Comparison of ENCODE assay signal across 2 cellular contexts in the genomic region with DNA sequence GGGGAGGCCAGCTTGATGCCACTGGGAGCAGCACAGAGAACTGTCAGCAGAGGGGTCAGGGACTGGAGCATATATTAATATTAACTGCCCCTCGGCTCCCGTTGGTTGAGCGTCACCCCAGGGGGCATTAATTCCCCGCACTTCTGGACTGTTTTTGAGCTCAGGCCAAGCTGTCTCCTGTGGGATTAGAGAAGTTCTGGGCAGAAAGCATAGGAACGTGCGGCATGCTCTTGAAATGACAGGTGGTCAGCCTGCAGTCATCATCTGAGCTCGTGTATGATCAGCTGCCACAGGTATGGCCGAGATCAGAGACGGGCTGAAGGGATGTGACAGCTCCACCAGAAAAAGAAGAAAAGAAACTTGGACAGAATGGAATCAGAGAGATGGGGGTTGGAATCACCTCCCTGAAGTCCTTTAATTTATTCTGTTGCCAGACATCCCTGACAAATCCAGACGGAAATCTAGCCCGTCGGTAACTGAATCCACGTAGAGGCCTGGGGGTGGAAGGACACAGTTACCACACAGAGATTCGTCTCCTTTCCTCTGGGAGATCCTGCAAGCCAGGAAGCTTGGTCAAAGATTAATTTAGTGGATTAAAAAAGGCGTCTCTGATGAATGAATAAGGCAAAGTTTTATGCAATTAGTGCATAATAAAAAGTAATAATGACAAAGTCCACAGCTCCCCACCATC.
TF ChIP-seq lines count a peak whose summit lies in the region.

No MANE protein-coding gene starts in this region.

TF ChIP-seq in WTC11, 78 proteins besides CTCF, POLR2A, EP300 and RAD21 (continued from another document):
- TF ChIP-seq, protein P1, sequence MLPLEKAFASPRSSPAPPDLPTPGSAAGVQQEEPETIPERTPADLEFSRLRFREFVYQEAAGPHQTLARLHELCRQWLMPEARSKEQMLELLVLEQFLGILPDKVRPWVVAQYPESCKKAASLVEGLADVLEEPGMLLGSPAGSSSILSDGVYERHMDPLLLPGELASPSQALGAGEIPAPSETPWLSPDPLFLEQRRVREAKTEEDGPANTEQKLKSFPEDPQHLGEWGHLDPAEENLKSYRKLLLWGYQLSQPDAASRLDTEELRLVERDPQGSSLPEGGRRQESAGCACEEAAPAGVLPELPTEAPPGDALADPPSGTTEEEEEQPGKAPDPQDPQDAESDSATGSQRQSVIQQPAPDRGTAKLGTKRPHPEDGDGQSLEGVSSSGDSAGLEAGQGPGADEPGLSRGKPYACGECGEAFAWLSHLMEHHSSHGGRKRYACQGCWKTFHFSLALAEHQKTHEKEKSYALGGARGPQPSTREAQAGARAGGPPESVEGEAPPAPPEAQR (CRISPR knock-in tag; IDR thresholded peaks at IDR 0.05), result no peak
- TF ChIP-seq CBFB (CRISPR knock-in tag; IDR thresholded peaks at IDR 0.05; ENCODE audit: low read depth) (no peak), IRF1 (CRISPR knock-in tag; IDR thresholded peaks at IDR 0.05) (no peak)

TF ChIP-seq in liver, 16 proteins besides CTCF, POLR2A, EP300 and RAD21 (continued from another document):
- TF ChIP-seq MAX (IDR thresholded peaks at IDR 0.05) (no peak), FOXA1 (IDR thresholded peaks at IDR 0.05) (no peak), EGR1 (IDR thresholded peaks at IDR 0.05; ENCODE audit: low read depth in 2 of 2) (no peak), ZBTB33 (IDR thresholded peaks at IDR 0.05) (no peak), TAF1 (conservative IDR thresholded peaks at IDR 0.05) (no peak), RXRA (IDR thresholded peaks at IDR 0.05) (no peak), HNF4A (conservative IDR thresholded peaks at IDR 0.05) (no peak)
- TF ChIP-seq, protein P2, sequence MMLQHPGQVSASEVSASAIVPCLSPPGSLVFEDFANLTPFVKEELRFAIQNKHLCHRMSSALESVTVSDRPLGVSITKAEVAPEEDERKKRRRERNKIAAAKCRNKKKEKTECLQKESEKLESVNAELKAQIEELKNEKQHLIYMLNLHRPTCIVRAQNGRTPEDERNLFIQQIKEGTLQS (IDR thresholded peaks at IDR 0.05), result no peak
